13 cellular contexts compared by ENCODE assay signal in genomic region chr22:26660961-26661578, GRCh38. TPM values are rescaled to one million over a fixed set of nuclear protein-coding genes. Genes with fewer than 3 reads are reported as not detected.
A peak's percentile ranks its signal among the peaks of the same experiment; 100 is the strongest.
DNase-seq lines count a peak whose midpoint lies in the region; ATAC-seq and TF ChIP-seq lines count a peak whose summit lies in the region.
"Had no signal": no experiment of that assay in that cellular context is flagged by ENCODE, and none has a peak within 500 bp of the region (broad histone marks: within the 10 kb centered on the region; RNA-seq: fewer than 3 reads in every experiment).

No MANE protein-coding gene starts in this region.

- H3K4me2 ChIP-seq in HCT116 (ENCODE audit: low read length) (peak overlapping the region; percentile 35; the same call in 1 of the 2 replicates), OCI-LY1 (ENCODE audit: low read length) (peak overlapping the region; percentile 17; the same call in 1 of the 2 replicates)

- RAD21 ChIA-PET in HCT116 (lab: Charles Lee; ENCODE audit: low non-redundant PET in 1 of 2, low total read pairs in 2 of 2, uncharacterized antibody in 2 of 2, unreplicated experiment in 2 of 2): no interaction called here

- CTCF ChIA-PET in HCT116 (lab: Charles Lee): interaction anchor here (1.2 kb wide), 1 partner anchor 12 kb away, joined by 4 read pairs; no protein-coding TSS in a partner anchor

- TF ChIP-seq CTCF in HCT116 (IDR thresholded peaks at IDR 0.05 in 2 of 3, conservative IDR thresholded peaks at IDR 0.05 in 1 of 3; ENCODE audit: borderline replicate concordance in 1 of 3, insufficient read depth in 1 of 3, low read depth in 2 of 3, low read length in 2 of 3) (no peak), OCI-LY1 (IDR thresholded peaks at IDR 0.05; ENCODE audit: low read length) (no peak)

- H4K20me1 ChIP-seq in HCT116 (ENCODE audit: insufficient read depth) (no peaks in the 10 kb centered on the region), OCI-LY1 (ENCODE audit: insufficient read depth, low read length) (no peaks in the 10 kb centered on the region)

- H3K4me3 ChIP-seq in HCT116 (replicated peaks in 1 of 2; ENCODE audit: low read depth in 1 of 2, low read length in 2 of 2): no peak overlapping the region
- no peak overlapping the region for H3K4me3 ChIP-seq in OCI-LY1 (ENCODE audit: low read depth, low read length, poor library complexity, severe bottlenecking)
- H3K4me3 ChIP-seq: suprapubic skin had no signal

- BruUV-seq in HCT116 (replicated peaks; lab: Mats Ljungman, UMichigan): no TSS peak

- peaks cover 12 to 25% of the 10 kb centered on the region in 2 experiments for H3K4me1 ChIP-seq in HCT116 (ENCODE audit: control insufficient read depth in 1 of 2, insufficient read depth in 2 of 2, low read length in 2 of 2)
- peaks cover 79% of the 10 kb centered on the region for H3K4me1 ChIP-seq in OCI-LY1 (ENCODE audit: insufficient read depth, low read length, severe bottlenecking)

- no peak for TF ChIP-seq POLR2A in HCT116 (IDR thresholded peaks at IDR 0.05; ENCODE audit: borderline replicate concordance, extremely low read depth, insufficient read depth, insufficient read length)
- no peak for TF ChIP-seq POLR2A in GM18505 (IDR thresholded peaks at IDR 0.05; ENCODE audit: borderline replicate concordance, extremely low read depth, insufficient read depth, insufficient read length)

- ATAC-seq in HCT116 (no peak), GM18505 (IDR thresholded peaks at IDR 0.05; ENCODE audit: unreplicated experiment) (no peak), HG03460 (IDR thresholded peaks at IDR 0.05; ENCODE audit: unreplicated experiment) (no peak)
- ATAC-seq: Panc1 had no signal

- H3K27me3 ChIP-seq in HCT116 (ENCODE audit: insufficient read depth, low read length) (no peaks in the 10 kb centered on the region), OCI-LY1 (ENCODE audit: insufficient read depth, low read length) (no peaks in the 10 kb centered on the region)

- intact Hi-C loops in HCT116 (cut with micrococcal nuclease): no loop called here

- no peak overlapping the region for H2AFZ ChIP-seq in HCT116 (ENCODE audit: low read depth, low read length, poor library complexity, severe bottlenecking)
- no peak overlapping the region for H2AFZ ChIP-seq in OCI-LY1 (ENCODE audit: low read length)

- POLR2A ChIA-PET in HCT116 (lab: Charles Lee): interaction anchor here (1.2 kb wide), 1 partner anchor 12 kb away, joined by 4 read pairs; no protein-coding TSS in a partner anchor

- H3K27ac ChIP-seq in HCT116 (ENCODE audit: low read depth, low read length) (no peak overlapping the region), OCI-LY1 (ENCODE audit: low read depth, low read length, poor library complexity, severe bottlenecking) (peak overlapping the region; percentile 77)
- H3K27ac ChIP-seq: suprapubic skin had no signal

- no peaks in the 10 kb centered on the region for H3K9me2 ChIP-seq in HCT116 (ENCODE audit: insufficient read depth)
- no peaks in the 10 kb centered on the region for H3K9me2 ChIP-seq in OCI-LY1 (ENCODE audit: low read depth, low read length)

- no peaks in the 10 kb centered on the region for H3K36me3 ChIP-seq in HCT116 (ENCODE audit: control insufficient read depth in 1 of 2, insufficient read depth in 2 of 2, low read length in 2 of 2)
- H3K36me3 ChIP-seq in OCI-LY1 (ENCODE audit: insufficient read depth, low read length): peaks cover 5% of the 10 kb centered on the region; the same call in 1 of the 2 replicates
- H3K36me3 ChIP-seq: suprapubic skin had no signal

- H3K79me2 ChIP-seq in HCT116 (ENCODE audit: insufficient read depth, low read length) (no peaks in the 10 kb centered on the region), OCI-LY1 (ENCODE audit: insufficient read depth, low read length) (no peaks in the 10 kb centered on the region)

- peaks cover 4% of the 10 kb centered on the region; the same call in 1 of the 2 replicates for H3F3A ChIP-seq in OCI-LY1 (ENCODE audit: insufficient read depth, low read length)

- TF ChIP-seq RAD21 in HCT116 (IDR thresholded peaks at IDR 0.05; ENCODE audit: low read depth): no peak

- DNase-seq in DMS153 treated with DMSO at 0.1 percent for 48 hours (lab: John Stamatoyannopoulos, UW; ENCODE audit: unreplicated experiment) (peak; percentile 23), HCT116 (ENCODE audit: low read depth, low spot score) (no peak), iPS-NIHi7 (ENCODE audit: extremely low spot score) (peak; percentile 18)
- no peak for DNase-seq in central memory CD4-positive, alpha-beta T cell
- DNase-seq: activated naive CD8-positive, alpha-beta T cell treated with anti-CD3 and anti-CD28 coated beads, Interleukin-2, amount 10 ng/mL, durations not matched to agents 7 days and 5 days; cortex of kidney; NCI-H1048 had no signal

- no peaks in the 10 kb centered on the region for H3K9me3 ChIP-seq in HCT116 (ENCODE audit: control insufficient read depth in 1 of 2, insufficient read depth in 1 of 2, low read depth in 1 of 2, low read length in 2 of 2)
- no peaks in the 10 kb centered on the region for H3K9me3 ChIP-seq in OCI-LY1 (ENCODE audit: low read length)
- H3K9me3 ChIP-seq: suprapubic skin had no signal

- H3K9ac ChIP-seq in HCT116 (ENCODE audit: low read length): no peak overlapping the region
- H3K9ac ChIP-seq in OCI-LY1 (ENCODE audit: low read length): no peak overlapping the region

TF ChIP-seq in HCT116, 20 proteins besides CTCF, POLR2A, EP300 and RAD21:
- TF ChIP-seq SP1 (IDR thresholded peaks at IDR 0.05; ENCODE audit: low read depth) (no peak), EZH2 (IDR thresholded peaks at IDR 0.05) (no peak), EZH2phosphoT487 (IDR thresholded peaks at IDR 0.05; ENCODE audit: borderline replicate concordance) (no peak), SIN3A (IDR thresholded peaks at IDR 0.05; ENCODE audit: low read depth) (no peak), TCF7L2 (IDR thresholded peaks at IDR 0.05; ENCODE audit: borderline replicate concordance, extremely low read depth, insufficient read depth, insufficient read length) (no peak), CEBPB (IDR thresholded peaks at IDR 0.05; ENCODE audit: low read depth) (no peak), CBX3 (IDR thresholded peaks at IDR 0.05; ENCODE audit: low read depth) (no peak), ELF1 (IDR thresholded peaks at IDR 0.05; ENCODE audit: borderline replicate concordance, low read depth) (no peak), REST (IDR thresholded peaks at IDR 0.05; ENCODE audit: low read depth) (no peak), JUND (IDR thresholded peaks at IDR 0.05) (no peak)
- TF ChIP-seq, protein P1, sequence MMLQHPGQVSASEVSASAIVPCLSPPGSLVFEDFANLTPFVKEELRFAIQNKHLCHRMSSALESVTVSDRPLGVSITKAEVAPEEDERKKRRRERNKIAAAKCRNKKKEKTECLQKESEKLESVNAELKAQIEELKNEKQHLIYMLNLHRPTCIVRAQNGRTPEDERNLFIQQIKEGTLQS (IDR thresholded peaks at IDR 0.05): no peak

RNA-seq across cellular contexts. Expression of gene MIAT, which starts 3.7 kb away (rescaled TPM):
- total RNA-seq in HCT116 (2021; ENCODE audit: unreplicated experiment): 0.54 TPM
- 0.04 TPM in 2 replicates for polyA plus RNA-seq in HCT116 (2012)

RNA-seq across cellular contexts. Expression of gene CRYBA4, which starts 39.3 kb away (rescaled TPM):
- not detected for total RNA-seq in HCT116 (2021; ENCODE audit: unreplicated experiment)
- 0.10 TPM in 1 of 2 replicates, not detected in the other for polyA plus RNA-seq in HCT116 (2012)
- total RNA-seq: activated naive CD8-positive, alpha-beta T cell treated with anti-CD3 and anti-CD28 coated beads, Interleukin-2, amount 10 ng/mL, durations not matched to agents 7 days and 5 days; fibroblast of villous mesenchyme; suprapubic skin had no signal

RNA-seq across cellular contexts. Expression of gene CRYBB1, which starts 43.2 kb away (rescaled TPM):
- not detected for total RNA-seq in HCT116 (2021; ENCODE audit: unreplicated experiment)
- polyA plus RNA-seq in HCT116 (2012): not detected in 2 replicates
- total RNA-seq: activated naive CD8-positive, alpha-beta T cell treated with anti-CD3 and anti-CD28 coated beads, Interleukin-2, amount 10 ng/mL, durations not matched to agents 7 days and 5 days; fibroblast of villous mesenchyme; suprapubic skin had no signal

Comparison
In these comparisons a context has a peak if more than half of its experiments do, and no peak if none do; other contexts are left out.
1. DNase-seq: peak in DMS153 treated with DMSO at 0.1 percent for 48 hours (single experiment) and iPS-NIHi7 (single experiment); none in HCT116 (single experiment) and central memory CD4-positive, alpha-beta T cell (single experiment).